ENCODE assay signal across 33 cellular contexts in the genomic region with DNA sequence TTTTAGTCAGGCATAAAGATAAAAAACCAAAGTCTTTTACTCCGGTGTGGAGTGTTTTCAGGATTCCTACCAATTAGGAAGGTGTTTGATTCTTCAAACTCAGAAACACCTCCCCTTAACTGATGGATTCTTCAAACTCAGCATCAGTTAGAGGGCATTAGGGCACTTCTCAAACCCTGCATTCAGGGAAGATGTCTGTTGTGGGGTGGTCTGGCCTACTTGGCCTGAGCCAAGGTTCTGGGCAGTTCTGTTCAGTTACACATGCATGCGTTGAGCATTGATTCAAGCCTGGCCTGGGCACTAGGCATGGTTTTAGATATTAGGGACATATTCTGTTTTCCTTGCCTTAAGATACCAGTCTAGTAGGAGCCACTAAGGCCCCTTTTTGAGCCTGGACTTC. TPM values are rescaled to one million over a fixed set of nuclear protein-coding genes. Genes with fewer than 3 reads are reported as not detected.
DNase-seq lines count a peak whose midpoint lies in the region; ATAC-seq and TF ChIP-seq lines count a peak whose summit lies in the region.
"Had no signal": no experiment of that assay in that cellular context is flagged by ENCODE, and none has a peak within 500 bp of the region (broad histone marks: within the 10 kb centered on the region; RNA-seq: fewer than 3 reads in every experiment).

No MANE protein-coding gene starts in this region.

- peaks cover 28% of the 10 kb centered on the region for H3K4me1 ChIP-seq in HUES6 (ENCODE audit: control insufficient read depth, insufficient read depth, low read length)
- peaks cover 6 to 22% (median 13%) of the 10 kb centered on the region in 6 donors for H3K4me1 ChIP-seq in spleen

- H3K27ac ChIP-seq in HUES6 (ENCODE audit: low read depth, low read length) (0 out of 2 replicates have a peak overlapping the region, but pooled peaks have one; percentile 5), spleen (no peak overlapping the region)
- H3K27ac ChIP-seq: heart left ventricle, SJSA1 had no signal

- H3K9me3 ChIP-seq in HUES6 (ENCODE audit: control insufficient read depth, insufficient read depth, low read depth, low read length): peaks cover 6% of the 10 kb centered on the region; the same call in 1 of the 2 replicates
- H3K9me3 ChIP-seq in spleen: peaks cover 0 to 6% (median 0%) of the 10 kb centered on the region in 8 donors
- H3K9me3 ChIP-seq: heart left ventricle, SJSA1, tibial nerve had no signal

- DNase-seq in epithelial cell of proximal tubule (ENCODE audit: low read depth): no peak
- no peak for DNase-seq in left ventricle myocardium superior
- DNase-seq in activated T-cell treated with anti-CD3 and anti-CD28 coated beads, Interleukin-2, amount 50 U/mL, for 72 hours: no peak
- no peak for DNase-seq in spleen
- DNase-seq in NCI-H82 treated with DMSO at 0.1 percent for 48 hours (lab: John Stamatoyannopoulos, UW; ENCODE audit: unreplicated experiment): no peak
- DNase-seq: activated CD4-positive, alpha-beta memory T cell treated with anti-CD3 and anti-CD28 coated beads for 36 hours; activated CD4-positive, CD25-positive, alpha-beta regulatory T cell treated with anti-CD3 and anti-CD28 coated beads, Interleukin-2, amount 50 U/mL, for 72 hours; activated CD8-positive, alpha-beta memory T cell treated with anti-CD3 and anti-CD28 coated beads, Interleukin-2, amount 50 U/mL, for 4 hours; activated naive CD4-positive, alpha-beta T cell treated with anti-CD3 and anti-CD28 coated beads, Interleukin-2, amount 10 ng/mL, durations not matched to agents 7 days and 5 days; effector CD4-positive, alpha-beta T cell; erythroblast; GOT3; heart left ventricle; left cardiac atrium; NCI-H1105 treated with DMSO at 0.1 percent for 48 hours; NCI-H2029 treated with DMSO at 0.1 percent for 48 hours; NCI-H526 treated with DMSO at 0.1 percent for 48 hours; nucleus accumbens; retina; RPMI8226; small intestine; stimulated activated CD4-positive, alpha-beta T cell treated with anti-CD3 and anti-CD28 coated beads, Interleukin-2, amount 100 ng/mL, for 24 hours; T-cell had no signal

- no peak for ATAC-seq in left ventricle myocardium superior
- no peak for ATAC-seq in activated T-cell treated with anti-CD3 and anti-CD28 coated beads, Interleukin-2, amount 50 U/mL, for 72 hours (replicated peaks in 1 of 2)
- ATAC-seq: GM12878, heart left ventricle, K562, left cardiac atrium, T-cell had no signal

- H3K27ac Mint-ChIP-seq in nephron: peak overlapping the region; percentile 93 to 99 (median 99)
- no peak overlapping the region for H3K27ac Mint-ChIP-seq in activated T-cell treated with anti-CD3 and anti-CD28 coated beads, Interleukin-2, amount 50 U/mL, for 72 hours
- H3K27ac Mint-ChIP-seq: activated CD4-positive, alpha-beta memory T cell treated with anti-CD3 and anti-CD28 coated beads for 36 hours; activated naive CD4-positive, alpha-beta T cell treated with anti-CD3 and anti-CD28 coated beads, Interleukin-2, amount 10 ng/mL, durations not matched to agents 7 days and 5 days; CD14-positive monocyte; memory B cell; T-cell had no signal

- no peak overlapping the region for H3K9ac ChIP-seq in HUES6 (ENCODE audit: low read length)

- H3K36me3 ChIP-seq in HUES6 (ENCODE audit: control insufficient read depth, insufficient read depth, low read length) (no peaks in the 10 kb centered on the region), spleen (no peaks in the 10 kb centered on the region)
- H3K36me3 ChIP-seq: heart left ventricle, SJSA1, tibial nerve had no signal

- peaks cover 3% of the 10 kb centered on the region for H3K36me3 Mint-ChIP-seq in nephron (ENCODE audit: low read depth)
- peaks cover 0 to 4% of the 10 kb centered on the region in 2 donors for H3K36me3 Mint-ChIP-seq in activated T-cell treated with anti-CD3 and anti-CD28 coated beads, Interleukin-2, amount 50 U/mL, for 72 hours (ENCODE audit: insufficient read depth in 2 of 2)
- H3K36me3 Mint-ChIP-seq: memory B cell had no signal

- H3K27me3 ChIP-seq in HUES6 (ENCODE audit: control insufficient read depth, insufficient read depth, low read length) (no peaks in the 10 kb centered on the region), spleen (replicated peaks in 1 of 7) (no peaks in the 10 kb centered on the region)
- H3K27me3 ChIP-seq: heart left ventricle, SJSA1, tibial nerve had no signal

- TF ChIP-seq POLR2A in spleen (IDR thresholded peaks at IDR 0.05): no peak

- H3K4me3 ChIP-seq in HUES6 (ENCODE audit: low read depth, low read length): no peak overlapping the region
- H3K4me3 ChIP-seq in epithelial cell of proximal tubule (ENCODE audit: low read depth, low read length): peak overlapping the region; percentile 70
- H3K4me3 ChIP-seq in spleen: no peak overlapping the region
- H3K4me3 ChIP-seq: GM12878, heart left ventricle, K562, SJSA1 had no signal

- peaks cover 4% of the 10 kb centered on the region for H3K9me3 Mint-ChIP-seq in nephron
- peaks cover 4% of the 10 kb centered on the region in 2 donors for H3K9me3 Mint-ChIP-seq in activated T-cell treated with anti-CD3 and anti-CD28 coated beads, Interleukin-2, amount 50 U/mL, for 72 hours

- WGBS in spleen, 5 donors: 48 to 100% (median 98%) methylated on average over 2 of the region's 2 CpGs

- no peak for TF ChIP-seq CTCF in epithelial cell of proximal tubule (conservative IDR thresholded peaks at IDR 0.05; ENCODE audit: low read depth, low read length)
- no peak for TF ChIP-seq CTCF in nephron (IDR thresholded peaks at IDR 0.05; ENCODE audit: unreplicated experiment in 3 of 3)
- TF ChIP-seq CTCF in spleen (IDR thresholded peaks at IDR 0.05 in 8 of 11, conservative IDR thresholded peaks at IDR 0.05 in 3 of 11): no peak

- peak overlapping the region in 1 of 3 experiments; percentile 75 for H3K4me3 Mint-ChIP-seq in nephron
- no peak overlapping the region for H3K4me3 Mint-ChIP-seq in activated T-cell treated with anti-CD3 and anti-CD28 coated beads, Interleukin-2, amount 50 U/mL, for 72 hours
- H3K4me3 Mint-ChIP-seq: activated CD4-positive, alpha-beta memory T cell treated with anti-CD3 and anti-CD28 coated beads for 36 hours; activated naive CD4-positive, alpha-beta T cell treated with anti-CD3 and anti-CD28 coated beads, Interleukin-2, amount 10 ng/mL, durations not matched to agents 7 days and 5 days; CD14-positive monocyte; memory B cell; T-cell had no signal

- intact Hi-C loops in left ventricle myocardium superior (cut with micrococcal nuclease): no loop called here
- intact Hi-C loops in spleen (cut with DNase I; ENCODE audit: low total_unique reads): no loop called here

- H3K4me1 Mint-ChIP-seq in nephron: peaks cover 32% of the 10 kb centered on the region
- H3K4me1 Mint-ChIP-seq in activated T-cell treated with anti-CD3 and anti-CD28 coated beads, Interleukin-2, amount 50 U/mL, for 72 hours (ENCODE audit: low read depth): peaks cover 5% of the 10 kb centered on the region

- H3K27me3 Mint-ChIP-seq in nephron (ENCODE audit: low read depth): peaks cover 3% of the 10 kb centered on the region
- H3K27me3 Mint-ChIP-seq in activated T-cell treated with anti-CD3 and anti-CD28 coated beads, Interleukin-2, amount 50 U/mL, for 72 hours (ENCODE audit: low read depth): peaks cover 5% of the 10 kb centered on the region
- H3K27me3 Mint-ChIP-seq: memory B cell, T-cell had no signal

RNA-seq across cellular contexts. Expression of a gene that starts 1.0 kb away (rescaled TPM):
- 5.9 and 18.1 TPM in 2 replicates for total RNA-seq in epithelial cell of proximal tubule
- not detected for total RNA-seq in left ventricle myocardium superior
- total RNA-seq in activated T-cell treated with anti-CD3 and anti-CD28 coated beads, Interleukin-2, amount 50 U/mL, for 72 hours: 1 to 10 TPM in 1 of 2 donors, under 1 TPM in 1; 0.74 to 1.8 TPM
- 1 to 10 TPM in 2 of 7 donors, under 1 TPM in 4, not detected in 1; 0.17 to 2.8 (median 0.89) TPM for total RNA-seq in spleen
- 1 to 10 TPM in 1 of 3 donors, under 1 TPM in 2; 0.45 to 2.6 (median 0.55) TPM for polyA plus RNA-seq in spleen
- total RNA-seq: M059J, myocyte, SJSA1, tibial nerve had no signal
- polyA plus RNA-seq: heart left ventricle had no signal
